18 cellular contexts compared by ENCODE assay signal in genomic region chr9:91334053-91334452, GRCh38. TPM values are rescaled to one million over a fixed set of nuclear protein-coding genes. Genes with fewer than 3 reads are reported as not detected.
DNase-seq lines count a peak whose midpoint lies in the region; ATAC-seq and TF ChIP-seq lines count a peak whose summit lies in the region.
"Had no signal": no experiment of that assay in that cellular context is flagged by ENCODE, and none has a peak within 500 bp of the region (broad histone marks: within the 10 kb centered on the region; RNA-seq: fewer than 3 reads in every experiment).

No MANE protein-coding gene starts in this region.

- H3K27ac ChIP-seq in A673 (ENCODE audit: low read depth, low read length, poor library complexity, severe bottlenecking) (no peak overlapping the region), PC-3 (ENCODE audit: low read length) (no peak overlapping the region)
- H3K27ac ChIP-seq: epithelial cell of prostate, heart right ventricle, SJCRH30, tibial artery had no signal

- no peak overlapping the region for H3K4me2 ChIP-seq in PC-3 (ENCODE audit: low read length)

- ATAC-seq in activated T-helper 17 cell treated with anti-CD3 and anti-CD28 coated beads, Interleukin-2, amount 50 U/mL, for 72 hours (replicated peaks), result peak; percentile 85
- ATAC-seq in HG03196 (IDR thresholded peaks at IDR 0.05; ENCODE audit: unreplicated experiment) (no peak), PC-3 (no peak)

- H3K4me1 ChIP-seq in A673 (ENCODE audit: insufficient read depth, low read length, poor library complexity, severe bottlenecking) (no peaks in the 10 kb centered on the region), PC-3 (ENCODE audit: insufficient read depth, low read length) (no peaks in the 10 kb centered on the region)
- H3K4me1 ChIP-seq: HAP-1, SJCRH30 had no signal

- BruUV-seq in A673 (replicated peaks; lab: Mats Ljungman, UMichigan), result no TSS peak
- no TSS peak for BruUV-seq in PC-3 (replicated peaks; lab: Mats Ljungman, UMichigan)

- H3K4me3 ChIP-seq in A673 (ENCODE audit: low read depth, low read length, poor library complexity, severe bottlenecking) (no peak overlapping the region), PC-3 (ENCODE audit: low read length) (no peak overlapping the region)
- H3K4me3 ChIP-seq: HAP-1, heart right ventricle, SJCRH30, tibial artery had no signal

- no peaks in the 10 kb centered on the region for H3F3A ChIP-seq in PC-3 (ENCODE audit: low read length, unreplicated experiment)

- no peak overlapping the region for H3K4me3 Mint-ChIP-seq in activated T-helper 17 cell treated with anti-CD3 and anti-CD28 coated beads, Interleukin-2, amount 50 U/mL, for 72 hours

- H3K27me3 Mint-ChIP-seq in activated T-helper 17 cell treated with anti-CD3 and anti-CD28 coated beads, Interleukin-2, amount 50 U/mL, for 72 hours, result no peaks in the 10 kb centered on the region
- H3K27me3 Mint-ChIP-seq: progenitor cell of endocrine pancreas had no signal

- peaks cover 5% of the 10 kb centered on the region for H3K4me1 Mint-ChIP-seq in activated T-helper 17 cell treated with anti-CD3 and anti-CD28 coated beads, Interleukin-2, amount 50 U/mL, for 72 hours

- H3K9me3 ChIP-seq in A673 (ENCODE audit: low read depth, low read length, poor library complexity, severe bottlenecking), result peaks cover 9% of the 10 kb centered on the region
- H3K9me3 ChIP-seq in PC-3 (ENCODE audit: low read length), result no peaks in the 10 kb centered on the region
- H3K9me3 ChIP-seq: HAP-1, SJCRH30, tibial artery had no signal

- H3K9ac ChIP-seq in PC-3 (ENCODE audit: low read length), result no peak overlapping the region

- H3K36me3 ChIP-seq in A673 (ENCODE audit: insufficient read depth, low read length, poor library complexity, severe bottlenecking) (no peaks in the 10 kb centered on the region), PC-3 (ENCODE audit: low read depth, low read length) (no peaks in the 10 kb centered on the region; the same call in 1 of the 2 replicates)
- H3K36me3 ChIP-seq: HAP-1, SJCRH30 had no signal

- H3K27ac Mint-ChIP-seq in activated T-helper 17 cell treated with anti-CD3 and anti-CD28 coated beads, Interleukin-2, amount 50 U/mL, for 72 hours, result no peak overlapping the region
- H3K27ac Mint-ChIP-seq: progenitor cell of endocrine pancreas had no signal

- no peak for TF ChIP-seq CTCF in A673 (conservative IDR thresholded peaks at IDR 0.05; ENCODE audit: low read depth, low read length)
- TF ChIP-seq CTCF in PC-3 (conservative IDR thresholded peaks at IDR 0.05; ENCODE audit: low read depth, low read length), result no peak

- no peaks in the 10 kb centered on the region for H3K9me2 ChIP-seq in PC-3 (replicated peaks; ENCODE audit: low read length)

- no peaks in the 10 kb centered on the region for H3K79me2 ChIP-seq in PC-3 (ENCODE audit: low read length)

- POLR2A ChIA-PET in A673 (lab: Charles Lee; ENCODE audit: low non-redundant PET) (no interaction called here), PC-3 (lab: Charles Lee; ENCODE audit: unreplicated experiment) (no interaction called here)

- H2AFZ ChIP-seq in PC-3 (ENCODE audit: low read length), result no peak overlapping the region

- peaks cover 55% of the 10 kb centered on the region for H3K36me3 Mint-ChIP-seq in activated T-helper 17 cell treated with anti-CD3 and anti-CD28 coated beads, Interleukin-2, amount 50 U/mL, for 72 hours (ENCODE audit: low read depth)

- no peaks in the 10 kb centered on the region for H4K20me1 ChIP-seq in PC-3 (ENCODE audit: low read length)

- no peaks in the 10 kb centered on the region for H3K27me3 ChIP-seq in A673 (replicated peaks; ENCODE audit: insufficient read depth, low read depth, low read length, poor library complexity)
- no peaks in the 10 kb centered on the region for H3K27me3 ChIP-seq in PC-3 (ENCODE audit: low read length)
- H3K27me3 ChIP-seq: heart right ventricle, SJCRH30, tibial artery had no signal

- CTCF ChIA-PET in A673 (lab: Charles Lee) (no interaction called here), PC-3 (lab: Charles Lee) (no interaction called here)

- peak; percentile 31 for DNase-seq in A673 (ENCODE audit: low spot score)
- DNase-seq in EH (ENCODE audit: low read depth), result peak; percentile 71
- DNase-seq in iris pigment epithelial cell (ENCODE audit: low read depth), result peak; percentile 8
- DNase-seq in NCI-H1105 (lab: John Stamatoyannopoulos, UW), result no peak
- no peak for DNase-seq in PC-3
- DNase-seq in hypothalamus (lab: John Stamatoyannopoulos, UW), result no peak
- DNase-seq: C1 segment of cervical spinal cord; heart right ventricle; left cardiac atrium; MV-4-11; NK-92 treated with Interleukin-12 subunit alpha and Interleukin-12 subunit beta, amount 100 ng/mL, for 24 hours; SJCRH30; tibial artery had no signal

- intact Hi-C loops in A673 (cut with micrococcal nuclease; ENCODE audit: unreplicated experiment) (no loop called here), PC-3 (cut with micrococcal nuclease) (no loop called here)

- no peaks in the 10 kb centered on the region for H3K9me3 Mint-ChIP-seq in activated T-helper 17 cell treated with anti-CD3 and anti-CD28 coated beads, Interleukin-2, amount 50 U/mL, for 72 hours

RNA-seq across cellular contexts. Expression of gene AUH, which starts 27.7 kb away (rescaled TPM):
- total RNA-seq in A673 (2021) (12.3 and 15.4 TPM in 2 replicates), PC-3 (2014; rRNA removed) (30.4 and 32.3 TPM in 2 replicates)
- 10 to 100 TPM; 38.2 to 45.7 TPM for total RNA-seq in activated T-helper 17 cell treated with anti-CD3 and anti-CD28 coated beads, Interleukin-2, amount 50 U/mL, for 72 hours

Comparison
In these comparisons a context has a peak if more than half of its experiments do, and no peak if none do; other contexts are left out.
1. DNase-seq: peak in A673 (single experiment), EH (single experiment) and iris pigment epithelial cell (single experiment); none in NCI-H1105 (single experiment), PC-3 (single experiment) and hypothalamus (0 of 51).